Comparison of ENCODE assay signal across 1 cellular context in genomic region chr12:31629756-31630732, GRCh38.
TF ChIP-seq lines count a peak whose summit lies in the region.

No MANE protein-coding gene starts in this region.

TF ChIP-seq in HEK293, 187 proteins besides CTCF, POLR2A, EP300 and RAD21 (continued from another document):
- TF ChIP-seq ZNF449 (tag by site-specific recombination; IDR thresholded peaks at IDR 0.05) (peak; percentile 99), YY2 (tag by site-specific recombination; IDR thresholded peaks at IDR 0.05) (no peak), ZNF777 (tag by site-specific recombination; IDR thresholded peaks at IDR 0.05; ENCODE audit: borderline replicate concordance) (no peak), ZSCAN16 (tag by site-specific recombination; IDR thresholded peaks at IDR 0.05) (no peak), TRIM28 (IDR thresholded peaks at IDR 0.05; ENCODE audit: borderline replicate concordance, low read length) (peak; percentile 61; the same call in 1 of the 2 replicates), ZNF335 (tag by site-specific recombination; conservative IDR thresholded peaks at IDR 0.05) (0 out of 2 replicates have a peak, but pooled peaks have one; percentile 14), ZNF202 (tag by site-specific recombination; IDR thresholded peaks at IDR 0.05; ENCODE audit: borderline replicate concordance) (no peak), PRDM6 (tag by site-specific recombination; IDR thresholded peaks at IDR 0.05) (peak; percentile 52), ZNF366 (tag by site-specific recombination; conservative IDR thresholded peaks at IDR 0.05) (0 out of 2 replicates have a peak, but pooled peaks have one; percentile 22)
